In the genomic region with DNA sequence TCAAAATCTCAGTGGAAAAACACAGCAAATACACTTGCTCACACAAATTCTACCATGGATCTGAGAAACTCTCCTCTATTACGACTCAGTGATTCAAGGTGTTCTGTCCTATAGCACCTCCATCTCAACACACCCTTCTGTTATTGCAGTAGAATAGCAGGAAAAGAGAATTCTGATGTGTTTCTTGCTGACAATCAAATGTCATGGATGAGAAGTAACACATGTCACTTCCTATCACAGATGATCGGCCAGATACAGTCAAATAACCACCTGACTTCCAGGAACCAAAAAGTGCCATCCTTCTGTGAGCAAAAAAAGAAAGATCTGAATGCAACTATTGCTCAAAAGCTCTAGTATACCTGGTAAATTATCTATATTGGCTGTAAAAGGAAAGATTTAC, we compare ENCODE assay signal across 27 cellular contexts.
"Had no signal": no experiment of that assay in that cellular context is flagged by ENCODE, and none has a peak within 500 bp of the region (broad histone marks: within the 10 kb centered on the region; RNA-seq: fewer than 3 reads in every experiment).

No MANE protein-coding gene starts in this region.

- H3K27ac ChIP-seq: stomach, suprapubic skin, testis, thoracic aorta, thyroid gland, tibial artery, tibial nerve, transverse colon, upper lobe of left lung, upper lobe of right lung, uterus, vagina had no signal

- H3K36me3 ChIP-seq: stomach, suprapubic skin, thoracic aorta, thyroid gland, tibial artery, tibial nerve, transverse colon, upper lobe of left lung, upper lobe of right lung, uterus, vagina had no signal

- H3K4me1 Mint-ChIP-seq: stimulated activated effector memory CD8-positive, alpha-beta T cell treated with anti-CD3 and anti-CD28 coated beads, Interleukin-12 subunit alpha, Interleukin-12 subunit beta, amount 100 ng/mL, for 72 hours; stimulated activated memory B cell treated with anti-CD40 and anti-IgM and Interleukin-4, amounts not matched to agents 10 μg/mL and 1 μg/mL and 100 μg/mL, for 72 hours; stimulated activated naive B cell treated with anti-CD40 and anti-IgM and Interleukin-4, amounts not matched to agents 10 μg/mL and 1 μg/mL and 100 μg/mL, for 72 hours; stimulated activated naive CD8-positive, alpha-beta T cell treated with anti-CD3 and anti-CD28 coated beads, Interleukin-15, amount 100 ng/mL, for 72 hours had no signal

- H3K27me3 Mint-ChIP-seq: stimulated activated memory B cell treated with anti-CD40 and anti-IgM and Interleukin-4, amounts not matched to agents 10 μg/mL and 1 μg/mL and 100 μg/mL, for 72 hours; stimulated activated naive B cell treated with anti-CD40 and anti-IgM and Interleukin-4, amounts not matched to agents 10 μg/mL and 1 μg/mL and 100 μg/mL, for 72 hours; stimulated activated naive CD8-positive, alpha-beta T cell treated with anti-CD3 and anti-CD28 coated beads, Interleukin-15, amount 100 ng/mL, for 72 hours; stimulated activated naive CD8-positive, alpha-beta T cell treated with anti-CD3 and anti-CD28 coated beads, Interleukin-15, Interleukin-2, amounts not matched to agents 100 ng/mL and 50 ng/mL, for 24 hours had no signal

- H3K9me3 Mint-ChIP-seq: stimulated activated memory B cell treated with anti-CD40 and anti-IgM and Interleukin-4, amounts not matched to agents 10 μg/mL and 1 μg/mL and 100 μg/mL, for 72 hours; stimulated activated naive CD8-positive, alpha-beta T cell treated with anti-CD3 and anti-CD28 coated beads, Interleukin-15, Interleukin-2, amounts not matched to agents 100 ng/mL and 50 ng/mL, for 24 hours had no signal

- H3K27ac Mint-ChIP-seq: stimulated activated effector memory CD8-positive, alpha-beta T cell treated with anti-CD3 and anti-CD28 coated beads, Interleukin-12 subunit alpha, Interleukin-12 subunit beta, amount 100 ng/mL, for 72 hours; stimulated activated memory B cell treated with anti-CD40 and anti-IgM and Interleukin-4, amounts not matched to agents 10 μg/mL and 1 μg/mL and 100 μg/mL, for 72 hours; stimulated activated naive B cell treated with anti-CD40 and anti-IgM and Interleukin-4, amounts not matched to agents 10 μg/mL and 1 μg/mL and 100 μg/mL, for 72 hours; stimulated activated naive CD8-positive, alpha-beta T cell treated with anti-CD3 and anti-CD28 coated beads, Interleukin-15, amount 100 ng/mL, for 72 hours; stimulated activated naive CD8-positive, alpha-beta T cell treated with anti-CD3 and anti-CD28 coated beads, Interleukin-15, Interleukin-2, amounts not matched to agents 100 ng/mL and 50 ng/mL, for 24 hours had no signal

- H3K4me3 Mint-ChIP-seq: stimulated activated effector memory CD8-positive, alpha-beta T cell treated with anti-CD3 and anti-CD28 coated beads, Interleukin-12 subunit alpha, Interleukin-12 subunit beta, amount 100 ng/mL, for 72 hours; stimulated activated memory B cell treated with anti-CD40 and anti-IgM and Interleukin-4, amounts not matched to agents 10 μg/mL and 1 μg/mL and 100 μg/mL, for 72 hours; stimulated activated naive B cell treated with anti-CD40 and anti-IgM and Interleukin-4, amounts not matched to agents 10 μg/mL and 1 μg/mL and 100 μg/mL, for 72 hours; stimulated activated naive CD8-positive, alpha-beta T cell treated with anti-CD3 and anti-CD28 coated beads, Interleukin-15, amount 100 ng/mL, for 72 hours; stimulated activated naive CD8-positive, alpha-beta T cell treated with anti-CD3 and anti-CD28 coated beads, Interleukin-15, Interleukin-2, amounts not matched to agents 100 ng/mL and 50 ng/mL, for 24 hours had no signal

- H3K36me3 Mint-ChIP-seq: stimulated activated effector memory CD8-positive, alpha-beta T cell treated with anti-CD3 and anti-CD28 coated beads, Interleukin-12 subunit alpha, Interleukin-12 subunit beta, amount 100 ng/mL, for 72 hours; stimulated activated memory B cell treated with anti-CD40 and anti-IgM and Interleukin-4, amounts not matched to agents 10 μg/mL and 1 μg/mL and 100 μg/mL, for 72 hours; stimulated activated naive B cell treated with anti-CD40 and anti-IgM and Interleukin-4, amounts not matched to agents 10 μg/mL and 1 μg/mL and 100 μg/mL, for 72 hours had no signal

- DNase-seq: stimulated activated CD4-positive, alpha-beta T cell treated with anti-CD3 and anti-CD28 coated beads, Interleukin-2, amount 100 ng/mL, for 48 hours; stimulated activated CD4-positive, alpha-beta T cell treated with anti-CD3 and anti-CD28 coated beads, Interleukin-4, amount 100 ng/mL, for 1 hour; stimulated activated CD4-positive, alpha-beta T cell treated with anti-CD3 and anti-CD28 coated beads, Interleukin-4, amount 100 ng/mL, for 24 hours; stimulated activated CD4-positive, alpha-beta T cell treated with anti-CD3 and anti-CD28 coated beads, Interleukin-4, amount 100 ng/mL, for 4 hours; stimulated activated CD8-positive, alpha-beta memory T cell treated with anti-CD3 and anti-CD28 coated beads, Interleukin-4, amount 100 ng/mL, for 48 hours; stimulated activated naive B cell treated with anti-CD40 and anti-IgM and Interleukin-4, amounts not matched to agents 10 μg/mL and 1 μg/mL and 100 μg/mL, for 72 hours; stimulated activated naive CD4-positive, alpha-beta T cell; stimulated activated naive CD4-positive, alpha-beta T cell treated with Interleukin-2 at 50 U/mL for 16 hours; stimulated activated naive CD8-positive, alpha-beta T cell treated with anti-CD3 and anti-CD28 coated beads, Interleukin-15, amount 100 ng/mL, for 72 hours; stimulated activated naive CD8-positive, alpha-beta T cell treated with anti-CD3 and anti-CD28 coated beads, Interleukin-15, Interleukin-2, amounts not matched to agents 100 U/mL and 50 U/mL, for 24 hours; stomach; substantia nigra; testis; thyroid gland; tibial artery; transverse colon; trophoblast cell; upper lobe of left lung; upper lobe of right lung; uterus had no signal

- H3K9me3 ChIP-seq: stomach, suprapubic skin, testis, thoracic aorta, thyroid gland, tibial artery, tibial nerve, transverse colon, upper lobe of left lung, upper lobe of right lung, uterus, vagina had no signal

- H3K27me3 ChIP-seq: stomach, suprapubic skin, testis, thyroid gland, tibial artery, tibial nerve, transverse colon, upper lobe of left lung, upper lobe of right lung, uterus, vagina had no signal

- H3K4me3 ChIP-seq: stomach, suprapubic skin, testis, thoracic aorta, thyroid gland, tibial artery, tibial nerve, transverse colon, upper lobe of left lung, upper lobe of right lung, uterus, vagina had no signal

- ATAC-seq: stimulated activated effector memory CD8-positive, alpha-beta T cell treated with anti-CD3 and anti-CD28 coated beads, Interleukin-12 subunit alpha, Interleukin-12 subunit beta, amount 100 ng/mL, for 72 hours; stimulated activated memory B cell treated with anti-CD40 and anti-IgM and Interleukin-4, amounts not matched to agents 10 μg/mL and 1 μg/mL and 100 μg/mL, for 72 hours; stimulated activated naive B cell treated with anti-CD40 and anti-IgM and Interleukin-4, amounts not matched to agents 10 μg/mL and 1 μg/mL and 100 μg/mL, for 72 hours; stimulated activated naive CD8-positive, alpha-beta T cell treated with anti-CD3 and anti-CD28 coated beads, Interleukin-15, amount 100 ng/mL, for 72 hours; stimulated activated naive CD8-positive, alpha-beta T cell treated with anti-CD3 and anti-CD28 coated beads, Interleukin-15, Interleukin-2, amounts not matched to agents 100 U/mL and 50 U/mL, for 24 hours; upper lobe of right lung had no signal
